27 cellular contexts compared by ENCODE assay signal in the genomic region with DNA sequence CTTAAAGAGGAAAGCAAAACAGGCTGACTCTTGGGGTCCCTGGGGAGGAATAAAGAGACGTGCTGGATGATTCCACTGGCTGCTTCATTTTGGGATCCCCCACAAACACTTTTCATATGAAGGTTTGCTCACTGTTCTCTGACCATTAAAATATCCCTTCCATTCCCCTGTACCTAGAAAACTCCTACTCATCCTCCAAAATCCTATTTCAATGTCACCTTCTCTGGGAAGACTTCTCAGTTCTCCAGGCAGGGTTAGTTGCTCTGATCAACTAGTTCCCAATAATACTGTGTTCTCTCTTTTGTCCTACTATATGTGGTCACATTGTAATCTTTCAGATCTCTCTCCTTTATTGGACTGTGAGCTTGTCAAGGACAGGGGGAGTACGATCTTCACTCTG. TPM values are rescaled to one million over a fixed set of nuclear protein-coding genes. Genes with fewer than 3 reads are reported as not detected.
DNase-seq lines count a peak whose midpoint lies in the region; ATAC-seq and TF ChIP-seq lines count a peak whose summit lies in the region.
"Had no signal": no experiment of that assay in that cellular context is flagged by ENCODE, and none has a peak within 500 bp of the region (broad histone marks: within the 10 kb centered on the region; RNA-seq: fewer than 3 reads in every experiment).

No MANE protein-coding gene starts in this region.

- H3K9me3 ChIP-seq in ascending aorta (no peaks in the 10 kb centered on the region), osteoblast (ENCODE audit: low read depth, low read length) (no peaks in the 10 kb centered on the region), tibial artery (no peaks in the 10 kb centered on the region)
- H3K9me3 ChIP-seq: body of pancreas, MG63, neutrophil had no signal

- peaks cover 52% of the 10 kb centered on the region for H3K79me2 ChIP-seq in osteoblast (ENCODE audit: insufficient read depth, low read length)

- no peaks in the 10 kb centered on the region for H3K4me1 Mint-ChIP-seq in stimulated activated effector memory CD8-positive, alpha-beta T cell treated with anti-CD3 and anti-CD28 coated beads, Interleukin-12 subunit alpha, Interleukin-12 subunit beta, amount 100 ng/mL, for 72 hours
- H3K4me1 Mint-ChIP-seq: activated naive CD8-positive, alpha-beta T cell treated with anti-CD3 and anti-CD28 coated beads, Interleukin-2, amount 50 U/mL, for 24 hours; immature natural killer cell had no signal

- peaks cover 11 to 34% of the 10 kb centered on the region in 2 donors for H3K4me1 ChIP-seq in ascending aorta
- H3K4me1 ChIP-seq in osteoblast (ENCODE audit: insufficient read depth, low read length): peaks cover 20% of the 10 kb centered on the region
- peaks cover 0 to 39% (median 22%) of the 10 kb centered on the region in 4 donors for H3K4me1 ChIP-seq in tibial artery

- no peak overlapping the region for H3K4me3 Mint-ChIP-seq in stimulated activated effector memory CD8-positive, alpha-beta T cell treated with anti-CD3 and anti-CD28 coated beads, Interleukin-12 subunit alpha, Interleukin-12 subunit beta, amount 100 ng/mL, for 72 hours
- H3K4me3 Mint-ChIP-seq: activated naive CD8-positive, alpha-beta T cell treated with anti-CD3 and anti-CD28 coated beads, Interleukin-2, amount 50 U/mL, for 24 hours; effector memory CD8-positive, alpha-beta T cell; immature natural killer cell had no signal

- intact Hi-C loops in ascending aorta (cut with DNase I): loop anchor here (1.0 kb wide), 1 partner anchor 18 kb away; no protein-coding TSS in a partner anchor
- intact Hi-C loops in tibial artery (cut with DNase I; ENCODE audit: low total_unique reads): no loop called here

- H3K36me3 ChIP-seq in ascending aorta (peaks cover 20 to 35% of the 10 kb centered on the region in 2 donors), osteoblast (ENCODE audit: insufficient read depth, low read length) (peaks cover 53% of the 10 kb centered on the region), tibial artery (peaks cover 16 to 54% (median 42%) of the 10 kb centered on the region in 3 donors)
- H3K36me3 ChIP-seq: neutrophil had no signal

- DNase-seq in NCI-H2171 treated with DMSO at 0.1 percent for 48 hours (lab: John Stamatoyannopoulos, UW) (peak; percentile 14), NCI-H2171 (lab: John Stamatoyannopoulos, UW) (no peak), ascending aorta (ENCODE audit: low spot score in 2 of 2) (no peak), osteoblast (ENCODE audit: insufficient read length, low spot score, missing footprints) (no peak), tibial artery (no peak), DMS 273 (lab: John Stamatoyannopoulos, UW; ENCODE audit: unreplicated experiment) (no peak)
- DNase-seq in stimulated activated effector memory CD8-positive, alpha-beta T cell treated with anti-CD3 and anti-CD28 coated beads, Interleukin-12 subunit alpha, Interleukin-12 subunit beta, amount 100 ng/mL, for 72 hours (ENCODE audit: low spot score in 2 of 2): no peak
- no peak for DNase-seq in activated CD8-positive, alpha-beta memory T cell treated with anti-CD3 and anti-CD28 coated beads, Interleukin-2, amount 50 U/mL, for 48 hours
- DNase-seq: activated CD4-positive, alpha-beta T cell treated with anti-CD3 and anti-CD28 coated beads for 48 hours; activated naive CD8-positive, alpha-beta T cell treated with anti-CD3 and anti-CD28 coated beads, Interleukin-2, amount 50 U/mL, for 24 hours; activated T-cell treated with anti-CD3 and anti-CD28 coated beads, Interleukin-2, amount 50 U/mL, for 48 hours; effector memory CD8-positive, alpha-beta T cell; foreskin keratinocyte; H7; immature natural killer cell; MG63; NCI-H1105 treated with DMSO at 0.1 percent for 48 hours; NCI-H2081 treated with DMSO at 0.1 percent for 48 hours; NCI-H748 treated with DMSO at 0.1 percent for 48 hours; stimulated activated CD4-positive, alpha-beta T cell treated with anti-CD3 and anti-CD28 coated beads, Interleukin-2, amount 100 ng/mL, for 24 hours had no signal

- H2AFZ ChIP-seq in osteoblast (ENCODE audit: low read length): no peak overlapping the region

- H3K27ac Mint-ChIP-seq in stimulated activated effector memory CD8-positive, alpha-beta T cell treated with anti-CD3 and anti-CD28 coated beads, Interleukin-12 subunit alpha, Interleukin-12 subunit beta, amount 100 ng/mL, for 72 hours: no peak overlapping the region
- H3K27ac Mint-ChIP-seq: activated naive CD8-positive, alpha-beta T cell treated with anti-CD3 and anti-CD28 coated beads, Interleukin-2, amount 50 U/mL, for 24 hours; effector memory CD8-positive, alpha-beta T cell; immature natural killer cell had no signal

- no peak for TF ChIP-seq CTCF in ascending aorta (IDR thresholded peaks at IDR 0.05)
- TF ChIP-seq CTCF in osteoblast (IDR thresholded peaks at IDR 0.05; ENCODE audit: extremely low read depth, low read depth, low read length): no peak
- TF ChIP-seq CTCF in tibial artery (IDR thresholded peaks at IDR 0.05): no peak

- no peak for ATAC-seq in stimulated activated effector memory CD8-positive, alpha-beta T cell treated with anti-CD3 and anti-CD28 coated beads, Interleukin-12 subunit alpha, Interleukin-12 subunit beta, amount 100 ng/mL, for 72 hours
- ATAC-seq: activated naive CD8-positive, alpha-beta T cell treated with anti-CD3 and anti-CD28 coated beads, Interleukin-2, amount 50 U/mL, for 24 hours; body of pancreas; effector memory CD8-positive, alpha-beta T cell; esophagus mucosa; foreskin keratinocyte; K562 had no signal

- no peak overlapping the region for H3K4me3 ChIP-seq in ascending aorta
- H3K4me3 ChIP-seq in osteoblast (ENCODE audit: insufficient read depth, low read length): no peak overlapping the region
- H3K4me3 ChIP-seq in tibial artery: no peak overlapping the region
- H3K4me3 ChIP-seq: body of pancreas, K562, MG63, skin epidermis had no signal

- no peaks in the 10 kb centered on the region for H3K36me3 Mint-ChIP-seq in stimulated activated effector memory CD8-positive, alpha-beta T cell treated with anti-CD3 and anti-CD28 coated beads, Interleukin-12 subunit alpha, Interleukin-12 subunit beta, amount 100 ng/mL, for 72 hours
- H3K36me3 Mint-ChIP-seq: immature natural killer cell had no signal

- peaks cover 4% of the 10 kb centered on the region for H4K20me1 ChIP-seq in osteoblast (ENCODE audit: insufficient read depth, low read length)

- no peak overlapping the region for H3K4me2 ChIP-seq in osteoblast (ENCODE audit: insufficient read depth, low read length)

- H3K27me3 ChIP-seq in ascending aorta (no peaks in the 10 kb centered on the region), osteoblast (ENCODE audit: insufficient read depth, low read length) (no peaks in the 10 kb centered on the region), tibial artery (no peaks in the 10 kb centered on the region)
- H3K27me3 ChIP-seq: body of pancreas, foreskin keratinocyte, MG63, neutrophil had no signal

- H3K9me3 Mint-ChIP-seq in stimulated activated effector memory CD8-positive, alpha-beta T cell treated with anti-CD3 and anti-CD28 coated beads, Interleukin-12 subunit alpha, Interleukin-12 subunit beta, amount 100 ng/mL, for 72 hours: no peaks in the 10 kb centered on the region
- H3K9me3 Mint-ChIP-seq: activated naive CD8-positive, alpha-beta T cell treated with anti-CD3 and anti-CD28 coated beads, Interleukin-2, amount 50 U/mL, for 24 hours; effector memory CD8-positive, alpha-beta T cell; immature natural killer cell had no signal

- peak overlapping the region; percentile 86 to 91 for H3K27ac ChIP-seq in ascending aorta
- peak overlapping the region; percentile 6 for H3K27ac ChIP-seq in osteoblast (ENCODE audit: low read depth, low read length)
- H3K27ac ChIP-seq in tibial artery: peak overlapping the region; percentile 62 to 66
- H3K27ac ChIP-seq: 22Rv1, neutrophil had no signal

RNA-seq across cellular contexts. Expression of a gene that starts 19.0 kb away (rescaled TPM):
- total RNA-seq in ascending aorta (18.7 TPM), osteoblast (76.0 and 77.4 TPM in 2 replicates)
- total RNA-seq: K562; T-helper 2 cell treated with Interferon-gamma antibody and Interleukin-4, amounts not matched to agents 100 ng/mL and 5 ng/mL, for 36 hours had no signal

RNA-seq across cellular contexts. Expression of a gene that starts 57.2 kb away (rescaled TPM):
- 3.1 TPM for total RNA-seq in ascending aorta
- total RNA-seq in osteoblast: 1.1 and 1.8 TPM in 2 replicates

RNA-seq across cellular contexts. Expression of a gene that starts 57.6 kb away (rescaled TPM):
- total RNA-seq in ascending aorta: 23.1 TPM
- total RNA-seq in osteoblast: 13.0 and 18.1 TPM in 2 replicates
- total RNA-seq: K562; T-helper 2 cell treated with Interferon-gamma antibody and Interleukin-4, amounts not matched to agents 100 ng/mL and 5 ng/mL, for 36 hours had no signal

Comparison
In these comparisons a context has a peak if more than half of its experiments do, and no peak if none do; other contexts are left out.
1. H3K27ac ChIP-seq: peak in every context shown above with its lines; median percentile 88 in ascending aorta; 64 in tibial artery; 6 in osteoblast.